ENCODE assay signal across 1 cellular context in genomic region chr19:15432629-15433518, GRCh38.
TF ChIP-seq lines count a peak whose summit lies in the region.

No MANE protein-coding gene starts in this region.

TF ChIP-seq in K562, 482 proteins besides CTCF, POLR2A, EP300 and RAD21 (continues in another document):
- no peak for TF ChIP-seq RBM39 (optimal IDR thresholded peaks at IDR 0.05; ENCODE audit: low read depth, low read length)
- peak; percentile 87 for TF ChIP-seq RBFOX2 (IDR thresholded peaks at IDR 0.05; ENCODE audit: low read depth, low read length)
- no peak for TF ChIP-seq ERF (CRISPR knock-in tag; IDR thresholded peaks at IDR 0.05)
- TF ChIP-seq ZNF507 (tag; conservative IDR thresholded peaks at IDR 0.05): no peak
- no peak for TF ChIP-seq STAT5B (CRISPR knock-in tag; IDR thresholded peaks at IDR 0.05)
- TF ChIP-seq ATF4 (CRISPR knock-in tag; IDR thresholded peaks at IDR 0.05): no peak
- no peak for TF ChIP-seq CHD7 (IDR thresholded peaks at IDR 0.05; ENCODE audit: low read depth, low read length)
- no peak for TF ChIP-seq POLR3A (IDR thresholded peaks at IDR 0.05; ENCODE audit: borderline replicate concordance, extremely low read depth, insufficient read depth, insufficient read length)
- no peak for TF ChIP-seq TAF9B (IDR thresholded peaks at IDR 0.05; ENCODE audit: partially characterized antibody)
- no peak for TF ChIP-seq RBM25 (IDR thresholded peaks at IDR 0.05; ENCODE audit: low read depth, low read length, severe bottlenecking)
- 0 out of 2 replicates have a peak, but pooled peaks have one; percentile 8 for TF ChIP-seq SMC3 (conservative IDR thresholded peaks at IDR 0.05; ENCODE audit: insufficient read depth, low read depth, low read length)
- 0 out of 2 replicates have a peak, but pooled peaks have one; percentile 49 for TF ChIP-seq TGIF2 (CRISPR knock-in tag; IDR thresholded peaks at IDR 0.05)
- TF ChIP-seq ZNF280A (IDR thresholded peaks at IDR 0.05; ENCODE audit: low read depth, partially characterized antibody): no peak
- no peak for TF ChIP-seq SRSF1 (IDR thresholded peaks at IDR 0.05; ENCODE audit: low read depth, low read length)
- TF ChIP-seq ZNF830 (CRISPR knock-in tag; IDR thresholded peaks at IDR 0.05): no peak
- no peak for TF ChIP-seq ILF3 (IDR thresholded peaks at IDR 0.05; ENCODE audit: borderline replicate concordance)
- TF ChIP-seq KLF6 (CRISPR knock-in tag; IDR thresholded peaks at IDR 0.05; ENCODE audit: borderline replicate concordance): no peak
- TF ChIP-seq EZH2 (IDR thresholded peaks at IDR 0.05; ENCODE audit: borderline replicate concordance, low read depth, low read length): no peak
- no peak for TF ChIP-seq KDM1A (IDR thresholded peaks at IDR 0.05)
- no peak for TF ChIP-seq POLR2AphosphoS2 (IDR thresholded peaks at IDR 0.05; ENCODE audit: low read length)
- TF ChIP-seq NFATC3 (IDR thresholded peaks at IDR 0.05): no peak
- TF ChIP-seq HINFP (tag; conservative IDR thresholded peaks at IDR 0.05; ENCODE audit: low read depth): no peak
- no peak for TF ChIP-seq CBFB (CRISPR knock-in tag; IDR thresholded peaks at IDR 0.05)
- no peak for TF ChIP-seq ZNF324 (CRISPR knock-in tag; IDR thresholded peaks at IDR 0.05)
- no peak for TF ChIP-seq ZNF436 (CRISPR knock-in tag; IDR thresholded peaks at IDR 0.05)
- no peak for TF ChIP-seq KAT8 (IDR thresholded peaks at IDR 0.05; ENCODE audit: low read depth)
- no peak for TF ChIP-seq MYNN (IDR thresholded peaks at IDR 0.05)
- TF ChIP-seq MYNN (CRISPR knock-in tag; IDR thresholded peaks at IDR 0.05): no peak
- no peak for TF ChIP-seq ASH1L (IDR thresholded peaks at IDR 0.05; ENCODE audit: borderline replicate concordance, low read depth, partially characterized antibody)
- TF ChIP-seq GATA2 (CRISPR knock-in tag; IDR thresholded peaks at IDR 0.05): no peak
- no peak for TF ChIP-seq BRF1 (IDR thresholded peaks at IDR 0.05; ENCODE audit: borderline replicate concordance, extremely low read depth, insufficient read length)
- no peak for TF ChIP-seq ZNF41 (CRISPR knock-in tag; conservative IDR thresholded peaks at IDR 0.05)
- TF ChIP-seq HNRNPLL (IDR thresholded peaks at IDR 0.05; ENCODE audit: low read depth, low read length, poor library complexity, severe bottlenecking): peak; percentile 30
- no peak for TF ChIP-seq SRSF3 (IDR thresholded peaks at IDR 0.05; ENCODE audit: insufficient read depth, low read length)
- no peak for TF ChIP-seq FOXM1 (IDR thresholded peaks at IDR 0.05; ENCODE audit: low read depth)
- no peak for TF ChIP-seq FOXM1 (CRISPR knock-in tag; IDR thresholded peaks at IDR 0.05; ENCODE audit: low read depth)
- TF ChIP-seq KHSRP (IDR thresholded peaks at IDR 0.05): no peak
- TF ChIP-seq HBP1 (CRISPR knock-in tag; IDR thresholded peaks at IDR 0.05): no peak
- peak; percentile 94 for TF ChIP-seq HMGN3 (IDR thresholded peaks at IDR 0.05; ENCODE audit: borderline replicate concordance, extremely low read depth, insufficient read length, low read depth, low read length)
- TF ChIP-seq SMARCA5 (IDR thresholded peaks at IDR 0.05): no peak
- no peak for TF ChIP-seq CBFA2T3 (IDR thresholded peaks at IDR 0.05)
- TF ChIP-seq TCFL5 (CRISPR knock-in tag; conservative IDR thresholded peaks at IDR 0.05): no peak
- TF ChIP-seq TCF7 (IDR thresholded peaks at IDR 0.05; ENCODE audit: borderline replicate concordance): peak; percentile 62; the same call in 1 of the 2 replicates
- TF ChIP-seq SIX5 (IDR thresholded peaks at IDR 0.05; ENCODE audit: borderline replicate concordance in 1 of 2, insufficient read depth in 1 of 2, low read depth in 1 of 2, low read length in 2 of 2): no peak; a peak in 1 of 4 replicates
- TF ChIP-seq ELF1 (tag; IDR thresholded peaks at IDR 0.05): no peak
- no peak for TF ChIP-seq ZNF3 (CRISPR knock-in tag; IDR thresholded peaks at IDR 0.05)
- no peak for TF ChIP-seq PATZ1 (CRISPR knock-in tag; IDR thresholded peaks at IDR 0.05; ENCODE audit: borderline replicate concordance)
- TF ChIP-seq CSDE1 (IDR thresholded peaks at IDR 0.05): no peak
- no peak for TF ChIP-seq ARID3B (CRISPR knock-in tag; IDR thresholded peaks at IDR 0.05; ENCODE audit: borderline replicate concordance)
- no peak for TF ChIP-seq JUNB (CRISPR knock-in tag; conservative IDR thresholded peaks at IDR 0.05)
